ENCODE assay signal across 9 cellular contexts in the genomic region with DNA sequence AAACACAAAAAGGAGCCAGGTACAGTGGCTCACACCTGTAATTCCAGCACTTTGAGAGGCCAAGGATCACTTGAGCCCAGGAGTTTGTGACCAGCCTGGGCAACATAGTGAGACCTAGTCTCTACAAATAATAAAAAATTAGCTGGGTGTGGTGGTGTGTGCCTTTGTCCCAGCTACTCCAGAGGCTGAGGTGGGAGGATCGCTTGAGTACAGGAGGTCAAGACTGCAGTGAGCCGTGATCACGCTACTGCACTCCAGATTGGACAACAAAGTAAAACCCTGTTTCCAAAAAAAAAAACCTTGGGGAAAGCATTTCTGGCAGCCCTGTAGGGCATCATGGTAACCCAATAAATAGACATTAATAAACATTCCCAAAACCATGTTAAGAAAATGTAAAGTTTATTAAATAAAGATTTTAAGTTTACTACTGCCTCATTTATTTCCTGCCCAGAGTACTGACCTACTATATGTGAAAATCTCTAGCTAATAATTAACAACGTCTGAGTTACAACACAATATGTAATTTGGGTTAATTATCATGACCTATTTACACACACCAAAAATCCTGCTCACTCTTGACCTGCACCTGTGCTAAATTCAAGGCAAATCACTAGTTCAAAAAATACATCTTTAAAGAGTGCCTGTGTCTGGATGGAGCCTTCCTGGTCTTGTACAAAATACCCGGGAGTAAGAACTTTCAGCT. TPM values are rescaled to one million over a fixed set of nuclear protein-coding genes. Genes with fewer than 3 reads are reported as not detected.
DNase-seq lines count a peak whose midpoint lies in the region; ATAC-seq and TF ChIP-seq lines count a peak whose summit lies in the region.
"Had no signal": no experiment of that assay in that cellular context is flagged by ENCODE, and none has a peak within 500 bp of the region (broad histone marks: within the 10 kb centered on the region; RNA-seq: fewer than 3 reads in every experiment).

No MANE protein-coding gene starts in this region.

- H3K4me1 Mint-ChIP-seq in HFFc6 (ENCODE audit: low read depth) (peaks cover 43% of the 10 kb centered on the region), osteocyte (ENCODE audit: unreplicated experiment) (peaks cover 23% of the 10 kb centered on the region), T-cell (peaks cover 34 to 42% (median 39%) of the 10 kb centered on the region in 3 donors)
- peaks cover 43% of the 10 kb centered on the region for H3K4me1 Mint-ChIP-seq in activated T-helper 1 cell treated with anti-CD3 and anti-CD28 coated beads, Interleukin-12 subunit alpha, Interleukin-12 subunit beta, Interleukin-2, Interleukin-4 antibody, amounts not matched to agents 30 ng/mL and 10 ng/mL and 1 ng/mL, durations not matched to agents 14 hours and 24 hours and 36 hours (ENCODE audit: low read depth)

- CTCF ChIA-PET in T-cell (lab: Charles Lee), result interaction anchor here in 1 of 2 donors (1.1 to 1.9 kb wide), 2 partner anchors 10 to 141 kb away, joined by 4 to 9 read pairs; no protein-coding TSS in a partner anchor

- DNase-seq in HFFc6 (no peak), osteocyte (ENCODE audit: extremely low spot score, unreplicated experiment) (no peak), NCI-H446 treated with DMSO at 0.1 percent for 48 hours (lab: John Stamatoyannopoulos, UW) (no peak), T-cell (no peak)
- DNase-seq in activated T-helper 1 cell treated with anti-CD3 and anti-CD28 coated beads, Interleukin-12 subunit alpha, Interleukin-12 subunit beta, Interleukin-2, Interleukin-4 antibody, amounts not matched to agents 30 ng/mL and 10 ng/mL and 1 ng/mL, durations not matched to agents 14 hours and 24 hours and 36 hours (ENCODE audit: low spot score), result no peak
- DNase-seq: anterior cingulate cortex; effector CD8-positive, alpha-beta T cell; NCI-H1105; NCI-H510A had no signal

- H3K36me3 Mint-ChIP-seq in HFFc6 (ENCODE audit: low read depth) (peaks cover 25% of the 10 kb centered on the region), osteocyte (ENCODE audit: unreplicated experiment) (peaks cover 33% of the 10 kb centered on the region), T-cell (peaks cover 37% of the 10 kb centered on the region)
- H3K36me3 Mint-ChIP-seq in activated T-helper 1 cell treated with anti-CD3 and anti-CD28 coated beads, Interleukin-12 subunit alpha, Interleukin-12 subunit beta, Interleukin-2, Interleukin-4 antibody, amounts not matched to agents 30 ng/mL and 10 ng/mL and 1 ng/mL, durations not matched to agents 14 hours and 24 hours and 36 hours (ENCODE audit: low read depth), result peaks cover 54% of the 10 kb centered on the region

- intact Hi-C loops in activated T-helper 1 cell treated with anti-CD3 and anti-CD28 coated beads, Interleukin-12 subunit alpha, Interleukin-12 subunit beta, Interleukin-2, Interleukin-4 antibody, amounts not matched to agents 30 ng/mL and 10 ng/mL and 1 ng/mL, durations not matched to agents 14 hours and 24 hours and 36 hours (cut with micrococcal nuclease), result no loop called here

- POLR2A ChIA-PET in T-cell (lab: Charles Lee), result interaction anchor here in 1 of 2 donors (0.7 kb wide), 1 partner anchor 32 kb away, joined by 4 read pairs; no protein-coding TSS in a partner anchor

- H3K4me3 Mint-ChIP-seq in HFFc6 (no peak overlapping the region), osteocyte (ENCODE audit: unreplicated experiment) (no peak overlapping the region), T-cell (no peak overlapping the region)
- H3K4me3 Mint-ChIP-seq in activated T-helper 1 cell treated with anti-CD3 and anti-CD28 coated beads, Interleukin-12 subunit alpha, Interleukin-12 subunit beta, Interleukin-2, Interleukin-4 antibody, amounts not matched to agents 30 ng/mL and 10 ng/mL and 1 ng/mL, durations not matched to agents 14 hours and 24 hours and 36 hours, result no peak overlapping the region

- TF ChIP-seq CTCF in HFFc6 (IDR thresholded peaks at IDR 0.05) (no peak), osteocyte (IDR thresholded peaks at IDR 0.05) (no peak)

- ATAC-seq in T-cell (replicated peaks in 1 of 4), result no peak

- H3K27me3 Mint-ChIP-seq in HFFc6 (ENCODE audit: insufficient read depth) (no peaks in the 10 kb centered on the region), osteocyte (ENCODE audit: unreplicated experiment) (no peaks in the 10 kb centered on the region), T-cell (no peaks in the 10 kb centered on the region)
- no peaks in the 10 kb centered on the region for H3K27me3 Mint-ChIP-seq in activated T-helper 1 cell treated with anti-CD3 and anti-CD28 coated beads, Interleukin-12 subunit alpha, Interleukin-12 subunit beta, Interleukin-2, Interleukin-4 antibody, amounts not matched to agents 30 ng/mL and 10 ng/mL and 1 ng/mL, durations not matched to agents 14 hours and 24 hours and 36 hours (ENCODE audit: insufficient read depth)

- H3K27ac Mint-ChIP-seq in HFFc6, result peak overlapping the region; percentile 43
- peak overlapping the region; percentile 20 for H3K27ac Mint-ChIP-seq in activated T-helper 1 cell treated with anti-CD3 and anti-CD28 coated beads, Interleukin-12 subunit alpha, Interleukin-12 subunit beta, Interleukin-2, Interleukin-4 antibody, amounts not matched to agents 30 ng/mL and 10 ng/mL and 1 ng/mL, durations not matched to agents 14 hours and 24 hours and 36 hours
- H3K27ac Mint-ChIP-seq in osteocyte (ENCODE audit: unreplicated experiment), result peak overlapping the region; percentile 27
- H3K27ac Mint-ChIP-seq in T-cell, result peak overlapping the region in 1 of 2 donors; percentile 21

- H3K9me3 Mint-ChIP-seq in HFFc6 (no peaks in the 10 kb centered on the region), osteocyte (ENCODE audit: unreplicated experiment) (no peaks in the 10 kb centered on the region), T-cell (no peaks in the 10 kb centered on the region)
- H3K9me3 Mint-ChIP-seq in activated T-helper 1 cell treated with anti-CD3 and anti-CD28 coated beads, Interleukin-12 subunit alpha, Interleukin-12 subunit beta, Interleukin-2, Interleukin-4 antibody, amounts not matched to agents 30 ng/mL and 10 ng/mL and 1 ng/mL, durations not matched to agents 14 hours and 24 hours and 36 hours, result no peaks in the 10 kb centered on the region

RNA-seq across cellular contexts. Expression of gene EEF1G, which starts 8.4 kb away (rescaled TPM):
- total RNA-seq in HFFc6 (2021; fragmentation: NEBNext Ultra II Directional; extraction: Animal tissue kit (Norgen Biotek cat#: 25700)), result 1,000 to 10,000 TPM; 1,302 to 1,474 (median 1,327) TPM
- 1,154 and 1,169 TPM in 2 replicates for total RNA-seq in activated T-helper 1 cell treated with anti-CD3 and anti-CD28 coated beads, Interleukin-12 subunit alpha, Interleukin-12 subunit beta, Interleukin-2, Interleukin-4 antibody, amounts not matched to agents 30 ng/mL and 10 ng/mL and 1 ng/mL, durations not matched to agents 14 hours and 24 hours and 36 hours
- 1,404 TPM in 2 replicates for total RNA-seq in osteocyte
- 1,000 to 10,000 TPM; 1,908 to 2,187 (median 2,119) TPM for total RNA-seq in T-cell

RNA-seq across cellular contexts. Expression of gene AHNAK, which starts 18.6 kb away (rescaled TPM):
- total RNA-seq in HFFc6 (2021; fragmentation: NEBNext Ultra II Directional; extraction: Animal tissue kit (Norgen Biotek cat#: 25700)), result 100 to 1,000 TPM; 426 to 589 (median 452) TPM
- total RNA-seq in activated T-helper 1 cell treated with anti-CD3 and anti-CD28 coated beads, Interleukin-12 subunit alpha, Interleukin-12 subunit beta, Interleukin-2, Interleukin-4 antibody, amounts not matched to agents 30 ng/mL and 10 ng/mL and 1 ng/mL, durations not matched to agents 14 hours and 24 hours and 36 hours, result 96.5 and 97.2 TPM in 2 replicates
- total RNA-seq in osteocyte (462 and 503 TPM in 2 replicates), T-cell (100 to 1,000 TPM; 267 to 636 (median 395) TPM)

RNA-seq across cellular contexts. Expression of gene TUT1, which starts 26.1 kb away (rescaled TPM):
- total RNA-seq in HFFc6 (2021; fragmentation: NEBNext Ultra II Directional; extraction: Animal tissue kit (Norgen Biotek cat#: 25700)), result 10 to 100 TPM; 14.6 to 18.0 (median 16.9) TPM
- 38.7 and 40.7 TPM in 2 replicates for total RNA-seq in activated T-helper 1 cell treated with anti-CD3 and anti-CD28 coated beads, Interleukin-12 subunit alpha, Interleukin-12 subunit beta, Interleukin-2, Interleukin-4 antibody, amounts not matched to agents 30 ng/mL and 10 ng/mL and 1 ng/mL, durations not matched to agents 14 hours and 24 hours and 36 hours
- total RNA-seq in osteocyte (12.7 and 15.6 TPM in 2 replicates), T-cell (10 to 100 TPM; 35.2 to 56.0 (median 42.9) TPM)

RNA-seq across cellular contexts. Expression of gene MTA2, which starts 36.4 kb away (rescaled TPM):
- total RNA-seq in HFFc6 (2021; fragmentation: NEBNext Ultra II Directional; extraction: Animal tissue kit (Norgen Biotek cat#: 25700)), result 100 to 1,000 TPM in 2 of 6 experiments, 10 to 100 TPM in 4; 89.6 to 106 (median 95.8) TPM
- 224 and 230 TPM in 2 replicates for total RNA-seq in activated T-helper 1 cell treated with anti-CD3 and anti-CD28 coated beads, Interleukin-12 subunit alpha, Interleukin-12 subunit beta, Interleukin-2, Interleukin-4 antibody, amounts not matched to agents 30 ng/mL and 10 ng/mL and 1 ng/mL, durations not matched to agents 14 hours and 24 hours and 36 hours
- total RNA-seq in osteocyte, result 91.6 and 107 TPM in 2 replicates
- 100 to 1,000 TPM; 151 to 185 (median 184) TPM for total RNA-seq in T-cell

RNA-seq across cellular contexts. Expression of gene EML3, which starts 47.3 kb away (rescaled TPM):
- total RNA-seq in HFFc6 (2021; fragmentation: NEBNext Ultra II Directional; extraction: Animal tissue kit (Norgen Biotek cat#: 25700)), result 10 to 100 TPM; 32.5 to 39.6 (median 36.4) TPM
- total RNA-seq in activated T-helper 1 cell treated with anti-CD3 and anti-CD28 coated beads, Interleukin-12 subunit alpha, Interleukin-12 subunit beta, Interleukin-2, Interleukin-4 antibody, amounts not matched to agents 30 ng/mL and 10 ng/mL and 1 ng/mL, durations not matched to agents 14 hours and 24 hours and 36 hours, result 164 and 167 TPM in 2 replicates
- total RNA-seq in osteocyte (78.8 and 80.9 TPM in 2 replicates), T-cell (100 to 1,000 TPM; 160 to 372 (median 328) TPM)
